Comparison of ENCODE assay signal across 1 cellular context in the genomic region with DNA sequence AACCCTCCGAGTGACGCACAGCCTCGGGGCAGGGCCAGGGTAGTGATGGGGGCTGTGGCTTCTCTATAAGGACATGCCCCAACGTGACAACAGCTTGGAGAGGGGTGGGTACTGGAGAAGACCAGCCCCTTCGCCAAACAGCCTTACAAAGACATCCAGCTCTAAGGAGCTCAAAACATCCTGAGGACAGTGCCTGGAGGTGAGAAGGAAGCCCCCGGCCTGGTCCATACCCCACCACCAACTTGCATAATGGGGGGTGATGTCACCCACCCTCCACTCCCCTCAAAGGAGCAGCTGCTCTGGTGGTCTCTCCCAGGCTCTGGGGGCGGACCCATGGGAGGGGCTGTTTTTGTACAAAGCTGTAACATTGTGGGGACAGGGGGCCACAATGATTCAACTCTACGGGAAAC.
TF ChIP-seq lines count a peak whose summit lies in the region.

No MANE protein-coding gene starts in this region.

TF ChIP-seq in K562, 482 proteins besides CTCF, POLR2A, EP300 and RAD21:
- TF ChIP-seq CREBBP (IDR thresholded peaks at IDR 0.05; ENCODE audit: low read depth, low read length) (no peak), FOSL1 (tag; conservative IDR thresholded peaks at IDR 0.05) (peak; percentile 19), BACH1 (tag; IDR thresholded peaks at IDR 0.05) (no peak), SMAD3 (CRISPR knock-in tag; conservative IDR thresholded peaks at IDR 0.05) (no peak), CBX5 (IDR thresholded peaks at IDR 0.05; ENCODE audit: borderline replicate concordance, low read depth) (no peak), SOX6 (IDR thresholded peaks at IDR 0.05) (no peak), ETV6 (IDR thresholded peaks at IDR 0.05; ENCODE audit: borderline replicate concordance in 1 of 2, low read depth in 2 of 2, low read length in 1 of 2) (no peak), ETV6 (CRISPR knock-in tag; IDR thresholded peaks at IDR 0.05; ENCODE audit: borderline replicate concordance) (peak; percentile 31; the same call in 1 of the 2 replicates), PRMT5 (CRISPR knock-in tag; IDR thresholded peaks at IDR 0.05) (no peak), ZC3H8 (IDR thresholded peaks at IDR 0.05) (no peak), ZNF584 (CRISPR knock-in tag; IDR thresholded peaks at IDR 0.05; ENCODE audit: low read depth) (no peak), HMG20B (CRISPR knock-in tag; IDR thresholded peaks at IDR 0.05) (no peak), ZBTB12 (CRISPR knock-in tag; IDR thresholded peaks at IDR 0.05) (no peak), SMARCC2 (IDR thresholded peaks at IDR 0.05; ENCODE audit: low read depth) (no peak), KAT8 (IDR thresholded peaks at IDR 0.05; ENCODE audit: low read depth) (no peak), MAFG (tag; conservative IDR thresholded peaks at IDR 0.05) (no peak), YY1 (IDR thresholded peaks at IDR 0.05; ENCODE audit: borderline replicate concordance in 1 of 3, control insufficient read depth in 1 of 3, extremely low read depth in 1 of 3, insufficient read depth in 3 of 3, insufficient read length in 1 of 3, insufficient replicate concordance in 2 of 3, low read depth in 1 of 3, low read length in 2 of 3) (no peak), ZBTB7A (IDR thresholded peaks at IDR 0.05; ENCODE audit: borderline replicate concordance, control insufficient read depth, low read depth, low read length) (0 out of 2 replicates have a peak, but pooled peaks have one; percentile 58), SFPQ (IDR thresholded peaks at IDR 0.05; ENCODE audit: low read depth, low read length) (no peak), ZKSCAN3 (CRISPR knock-in tag; IDR thresholded peaks at IDR 0.05) (no peak), MEF2D (tag; conservative IDR thresholded peaks at IDR 0.05; ENCODE audit: low read depth) (no peak), FOXK1 (CRISPR knock-in tag; IDR thresholded peaks at IDR 0.05; ENCODE audit: borderline replicate concordance) (0 out of 2 replicates have a peak, but pooled peaks have one; percentile 38), FOXA1 (IDR thresholded peaks at IDR 0.05; ENCODE audit: borderline replicate concordance) (no peak), KDM4B (IDR thresholded peaks at IDR 0.05; ENCODE audit: borderline replicate concordance in 2 of 2, low read depth in 1 of 2) (no peak), GABPA (tag; conservative IDR thresholded peaks at IDR 0.05; ENCODE audit: low read depth) (no peak), FOXP4 (CRISPR knock-in tag; IDR thresholded peaks at IDR 0.05; ENCODE audit: borderline replicate concordance) (0 out of 2 replicates have a peak, but pooled peaks have one; percentile 59), ETV1 (tag; conservative IDR thresholded peaks at IDR 0.05; ENCODE audit: low read depth) (no peak), ID3 (CRISPR knock-in tag; IDR thresholded peaks at IDR 0.05) (no peak), ID3 (tag; IDR thresholded peaks at IDR 0.05) (peak; percentile 63; the same call in 1 of the 2 replicates)
- TF ChIP-seq, protein P1, sequence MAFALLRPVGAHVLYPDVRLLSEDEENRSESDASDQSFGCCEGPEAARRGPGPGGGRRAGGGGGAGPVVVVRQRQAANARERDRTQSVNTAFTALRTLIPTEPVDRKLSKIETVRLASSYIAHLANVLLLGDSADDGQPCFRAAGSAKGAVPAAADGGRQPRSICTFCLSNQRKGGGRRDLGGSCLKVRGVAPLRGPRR (CRISPR knock-in tag; IDR thresholded peaks at IDR 0.05), result no peak
